2 cellular contexts compared by ENCODE assay signal in genomic region chr5:172642511-172642910, GRCh38.
TF ChIP-seq lines count a peak whose summit lies in the region.

No MANE protein-coding gene starts in this region.

TF ChIP-seq in liver, 16 proteins besides CTCF, POLR2A, EP300 and RAD21 (continued from another document):
- TF ChIP-seq, protein P1, sequence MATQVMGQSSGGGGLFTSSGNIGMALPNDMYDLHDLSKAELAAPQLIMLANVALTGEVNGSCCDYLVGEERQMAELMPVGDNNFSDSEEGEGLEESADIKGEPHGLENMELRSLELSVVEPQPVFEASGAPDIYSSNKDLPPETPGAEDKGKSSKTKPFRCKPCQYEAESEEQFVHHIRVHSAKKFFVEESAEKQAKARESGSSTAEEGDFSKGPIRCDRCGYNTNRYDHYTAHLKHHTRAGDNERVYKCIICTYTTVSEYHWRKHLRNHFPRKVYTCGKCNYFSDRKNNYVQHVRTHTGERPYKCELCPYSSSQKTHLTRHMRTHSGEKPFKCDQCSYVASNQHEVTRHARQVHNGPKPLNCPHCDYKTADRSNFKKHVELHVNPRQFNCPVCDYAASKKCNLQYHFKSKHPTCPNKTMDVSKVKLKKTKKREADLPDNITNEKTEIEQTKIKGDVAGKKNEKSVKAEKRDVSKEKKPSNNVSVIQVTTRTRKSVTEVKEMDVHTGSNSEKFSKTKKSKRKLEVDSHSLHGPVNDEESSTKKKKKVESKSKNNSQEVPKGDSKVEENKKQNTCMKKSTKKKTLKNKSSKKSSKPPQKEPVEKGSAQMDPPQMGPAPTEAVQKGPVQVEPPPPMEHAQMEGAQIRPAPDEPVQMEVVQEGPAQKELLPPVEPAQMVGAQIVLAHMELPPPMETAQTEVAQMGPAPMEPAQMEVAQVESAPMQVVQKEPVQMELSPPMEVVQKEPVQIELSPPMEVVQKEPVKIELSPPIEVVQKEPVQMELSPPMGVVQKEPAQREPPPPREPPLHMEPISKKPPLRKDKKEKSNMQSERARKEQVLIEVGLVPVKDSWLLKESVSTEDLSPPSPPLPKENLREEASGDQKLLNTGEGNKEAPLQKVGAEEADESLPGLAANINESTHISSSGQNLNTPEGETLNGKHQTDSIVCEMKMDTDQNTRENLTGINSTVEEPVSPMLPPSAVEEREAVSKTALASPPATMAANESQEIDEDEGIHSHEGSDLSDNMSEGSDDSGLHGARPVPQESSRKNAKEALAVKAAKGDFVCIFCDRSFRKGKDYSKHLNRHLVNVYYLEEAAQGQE (IDR thresholded peaks at IDR 0.05) = no peak
- TF ChIP-seq YY1 (IDR thresholded peaks at IDR 0.05) = no peak
- no peak for TF ChIP-seq RXRA (IDR thresholded peaks at IDR 0.05)
- TF ChIP-seq HNF4A (conservative IDR thresholded peaks at IDR 0.05) = no peak
- no peak for TF ChIP-seq NR2F2 (IDR thresholded peaks at IDR 0.05)

TF ChIP-seq in HepG2, 621 proteins besides CTCF, POLR2A, EP300 and RAD21 (continued from another document):
- TF ChIP-seq ZNF710 (CRISPR knock-in tag; IDR thresholded peaks at IDR 0.05; ENCODE audit: borderline replicate concordance) (no peak), ZZZ3 (CRISPR knock-in tag; IDR thresholded peaks at IDR 0.05; ENCODE audit: borderline replicate concordance) (no peak), ZNF33A (CRISPR knock-in tag; IDR thresholded peaks at IDR 0.05; ENCODE audit: borderline replicate concordance) (no peak), FOXP4 (CRISPR knock-in tag; IDR thresholded peaks at IDR 0.05) (no peak)
- TF ChIP-seq, protein P2, sequence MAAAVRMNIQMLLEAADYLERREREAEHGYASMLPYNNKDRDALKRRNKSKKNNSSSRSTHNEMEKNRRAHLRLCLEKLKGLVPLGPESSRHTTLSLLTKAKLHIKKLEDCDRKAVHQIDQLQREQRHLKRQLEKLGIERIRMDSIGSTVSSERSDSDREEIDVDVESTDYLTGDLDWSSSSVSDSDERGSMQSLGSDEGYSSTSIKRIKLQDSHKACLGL (CRISPR knock-in tag; IDR thresholded peaks at IDR 0.05) = no peak
